Comparison of ENCODE assay signal across 17 cellular contexts in genomic region chr3:126957776-126958637, GRCh38. TPM values are rescaled to one million over a fixed set of nuclear protein-coding genes. Genes with fewer than 3 reads are reported as not detected.
DNase-seq lines count a peak whose midpoint lies in the region; ATAC-seq and TF ChIP-seq lines count a peak whose summit lies in the region.
"Had no signal": no experiment of that assay in that cellular context is flagged by ENCODE, and none has a peak within 500 bp of the region (broad histone marks: within the 10 kb centered on the region; RNA-seq: fewer than 3 reads in every experiment).

No MANE protein-coding gene starts in this region.

- H3K4me3 ChIP-seq in osteoblast (ENCODE audit: insufficient read depth, low read length) = no peak overlapping the region
- H3K4me3 ChIP-seq in upper lobe of right lung = no peak overlapping the region
- H3K4me3 ChIP-seq: GM23248, PC-9 had no signal

- no peaks in the 10 kb centered on the region for H3K36me3 Mint-ChIP-seq in glutamatergic neuron (ENCODE audit: unreplicated experiment)

- peaks cover 12% of the 10 kb centered on the region for H3K27me3 Mint-ChIP-seq in glutamatergic neuron (ENCODE audit: unreplicated experiment)
- H3K27me3 Mint-ChIP-seq: CD4-positive, alpha-beta T cell had no signal

- H3K79me2 ChIP-seq in osteoblast (ENCODE audit: insufficient read depth, low read length) = no peaks in the 10 kb centered on the region

- intact Hi-C loops in left ventricle myocardium superior (cut with micrococcal nuclease) = no loop called here
- intact Hi-C loops in cardiac septum (cut with DNase I) = no loop called here
- intact Hi-C loops in upper lobe of right lung (cut with DNase I) = no loop called here

- no peak overlapping the region for H3K27ac ChIP-seq in osteoblast (ENCODE audit: low read depth, low read length)
- H3K27ac ChIP-seq in upper lobe of right lung = no peak overlapping the region
- H3K27ac ChIP-seq: GM23248, PC-9 had no signal

- H3K36me3 ChIP-seq in osteoblast (ENCODE audit: insufficient read depth, low read length) = no peaks in the 10 kb centered on the region
- H3K36me3 ChIP-seq in upper lobe of right lung = no peaks in the 10 kb centered on the region

- no peak overlapping the region for H3K4me2 ChIP-seq in osteoblast (ENCODE audit: insufficient read depth, low read length)
- H3K4me2 ChIP-seq: PC-9 had no signal

- DNase-seq in left ventricle myocardium superior (peak; percentile 5), cardiac septum (ENCODE audit: low spot score) (no peak), glutamatergic neuron (peak; percentile 9), osteoblast (ENCODE audit: insufficient read length, low spot score, missing footprints) (peak; percentile 74), upper lobe of right lung (peak; percentile 51), T1000 (lab: John Stamatoyannopoulos, UW) (no peak), activated gamma-delta T cell (lab: John Stamatoyannopoulos, UW) (no peak)
- DNase-seq in activated CD4-positive, alpha-beta T cell treated with anti-CD3 and anti-CD28 coated beads, Interleukin-2, amount 50 U/mL, for 48 hours = no peak
- DNase-seq: AML-193; Calu3; CD4-positive, alpha-beta T cell; GM23248; Karpas-422; NCI-H1930; NCI-H446 treated with DMSO at 0.1 percent for 48 hours; NCI-H748 treated with DMSO at 0.1 percent for 48 hours; PC-9 had no signal

- ATAC-seq in left ventricle myocardium superior (no peak), upper lobe of right lung (no peak)

- H2AFZ ChIP-seq in osteoblast (ENCODE audit: low read length) = no peak overlapping the region
- H2AFZ ChIP-seq: GM23248, PC-9 had no signal

- no peaks in the 10 kb centered on the region for H4K20me1 ChIP-seq in osteoblast (ENCODE audit: insufficient read depth, low read length)

- peaks cover 20% of the 10 kb centered on the region for H3K4me1 ChIP-seq in osteoblast (ENCODE audit: insufficient read depth, low read length)
- peaks cover 9% of the 10 kb centered on the region for H3K4me1 ChIP-seq in upper lobe of right lung

- H3K9me3 Mint-ChIP-seq in glutamatergic neuron (ENCODE audit: unreplicated experiment) = peaks cover 6% of the 10 kb centered on the region
- H3K9me3 Mint-ChIP-seq: CD4-positive, alpha-beta T cell had no signal

- H3K9me3 ChIP-seq in osteoblast (ENCODE audit: low read depth, low read length) = no peaks in the 10 kb centered on the region
- H3K9me3 ChIP-seq in upper lobe of right lung = no peaks in the 10 kb centered on the region

- no peak for TF ChIP-seq CTCF in glutamatergic neuron (IDR thresholded peaks at IDR 0.05; ENCODE audit: partially characterized antibody, unreplicated experiment)
- no peak for TF ChIP-seq CTCF in osteoblast (IDR thresholded peaks at IDR 0.05; ENCODE audit: extremely low read depth, low read depth, low read length)
- TF ChIP-seq CTCF in upper lobe of right lung (IDR thresholded peaks at IDR 0.05) = no peak

- peaks cover 13% of the 10 kb centered on the region for H3K4me1 Mint-ChIP-seq in glutamatergic neuron (ENCODE audit: low read depth, unreplicated experiment)

- no peak overlapping the region for H3K27ac Mint-ChIP-seq in glutamatergic neuron (ENCODE audit: unreplicated experiment)
- H3K27ac Mint-ChIP-seq: CD4-positive, alpha-beta T cell had no signal

- no peak overlapping the region for H3K4me3 Mint-ChIP-seq in glutamatergic neuron (ENCODE audit: unreplicated experiment)
- H3K4me3 Mint-ChIP-seq: CD4-positive, alpha-beta T cell had no signal

- H3K27me3 ChIP-seq in osteoblast (ENCODE audit: insufficient read depth, low read length) (no peaks in the 10 kb centered on the region), upper lobe of right lung (no peaks in the 10 kb centered on the region)

RNA-seq across cellular contexts. Expression of gene PLXNA1, which starts 24.9 kb away (rescaled TPM):
- total RNA-seq in left ventricle myocardium superior (23.8 TPM), cardiac septum (31.6 TPM), glutamatergic neuron (ENCODE audit: unreplicated experiment) (110 TPM), osteoblast (91.3 and 107 TPM in 2 replicates), upper lobe of right lung (53.5 TPM)

Comparison
In these comparisons a context has a peak if more than half of its experiments do, and no peak if none do; other contexts are left out.
1. DNase-seq: peak in left ventricle myocardium superior (single experiment), glutamatergic neuron (single experiment), osteoblast (single experiment) and upper lobe of right lung (single experiment); none in cardiac septum (single experiment), activated CD4-positive, alpha-beta T cell treated with anti-CD3 and anti-CD28 coated beads, Interleukin-2, amount 50 U/mL, for 48 hours (0 of 2), T1000 (single experiment) and activated gamma-delta T cell (single experiment).